18 cellular contexts compared by ENCODE assay signal in genomic region chr1:58921751-58922150, GRCh38.
DNase-seq lines count a peak whose midpoint lies in the region; ATAC-seq and TF ChIP-seq lines count a peak whose summit lies in the region.
"Had no signal": no experiment of that assay in that cellular context is flagged by ENCODE, and none has a peak within 500 bp of the region (broad histone marks: within the 10 kb centered on the region; RNA-seq: fewer than 3 reads in every experiment).

No MANE protein-coding gene starts in this region.

- H3K36me3 ChIP-seq in breast epithelium (no peaks in the 10 kb centered on the region), muscle layer of duodenum (ENCODE audit: control insufficient read depth in 1 of 2, insufficient read depth in 2 of 2, low read length in 2 of 2) (no peaks in the 10 kb centered on the region), upper lobe of left lung (no peaks in the 10 kb centered on the region)
- H3K36me3 ChIP-seq: neutrophil, tibial artery had no signal

- H3K4me1 ChIP-seq in breast epithelium (no peaks in the 10 kb centered on the region), muscle layer of duodenum (ENCODE audit: control insufficient read depth in 1 of 2, insufficient read depth in 2 of 2, low read length in 2 of 2) (peaks cover 0 to 14% of the 10 kb centered on the region in 2 donors), upper lobe of left lung (peaks cover 17 to 27% (median 20%) of the 10 kb centered on the region in 4 donors)

- no peak overlapping the region for H3K4me3 ChIP-seq in breast epithelium
- H3K4me3 ChIP-seq in muscle layer of duodenum (ENCODE audit: low read depth in 1 of 2, low read length in 2 of 2): no peak overlapping the region
- no peak overlapping the region for H3K4me3 ChIP-seq in upper lobe of left lung
- H3K4me3 ChIP-seq: GM23248, mucosa of descending colon, tibial artery had no signal

- intact Hi-C loops in MCF 10A (cut with micrococcal nuclease) (loop anchor here (10.0 kb wide), 1 partner anchor 773 kb away; no protein-coding TSS in a partner anchor), breast epithelium (cut with DNase I; ENCODE audit: low total_unique reads) (no loop called here)

- H3K27ac ChIP-seq in breast epithelium (no peak overlapping the region), muscle layer of duodenum (ENCODE audit: low read length) (peak overlapping the region; percentile 34), upper lobe of left lung (peak overlapping the region; percentile 5 to 76 (median 44))
- H3K27ac ChIP-seq: GM23248, neutrophil had no signal

- BruUV-seq in MCF 10A (replicated peaks; lab: Mats Ljungman, UMichigan): no TSS peak

- WGBS in upper lobe of left lung, 2 donors: 82 to 94% methylated on average over 2 of the region's 2 CpGs

- no peaks in the 10 kb centered on the region for H3K36me3 Mint-ChIP-seq in MCF 10A (ENCODE audit: insufficient read depth, unreplicated experiment)
- no peaks in the 10 kb centered on the region for H3K36me3 Mint-ChIP-seq in central memory CD8-positive, alpha-beta T cell (ENCODE audit: insufficient read depth)
- H3K36me3 Mint-ChIP-seq: stimulated activated memory B cell treated with anti-CD40 and anti-IgM and Interleukin-4, amounts not matched to agents 10 μg/mL and 1 μg/mL and 100 μg/mL, for 72 hours had no signal

- CTCF ChIA-PET in MCF 10A (lab: Yijun Ruan, JAX): interaction anchor here (0.9 to 1.7 kb wide), 4 partner anchors 12 to 838 kb away, joined by 3 to 7 read pairs (median 4); no protein-coding TSS in a partner anchor

- TF ChIP-seq CTCF in MCF 10A (IDR thresholded peaks at IDR 0.05; ENCODE audit: unreplicated experiment): no peak
- no peak for TF ChIP-seq CTCF in breast epithelium (IDR thresholded peaks at IDR 0.05)
- no peak for TF ChIP-seq CTCF in upper lobe of left lung (IDR thresholded peaks at IDR 0.05)

- ATAC-seq in central memory CD8-positive, alpha-beta T cell (replicated peaks; ENCODE audit: extremely low read depth, poor library complexity, severe bottlenecking): no peak
- ATAC-seq in upper lobe of left lung (ENCODE audit: low FRiP score in 2 of 2) (no peak), GM21515 (IDR thresholded peaks at IDR 0.05; ENCODE audit: unreplicated experiment) (no peak)

- DNase-seq in MCF 10A (ENCODE audit: unreplicated experiment) (no peak), breast epithelium (ENCODE audit: low spot score in 2 of 2) (no peak), upper lobe of left lung (no peak), glomerular visceral epithelial cell (ENCODE audit: extremely low spot score) (no peak)
- DNase-seq in central memory CD8-positive, alpha-beta T cell (ENCODE audit: low spot score in 2 of 2): no peak
- no peak for DNase-seq in activated CD4-positive, alpha-beta T cell treated with anti-CD3 and anti-CD28 coated beads, Interleukin-2, amount 50 U/mL, for 1 hour
- DNase-seq: DND-41; effector CD8-positive, alpha-beta T cell; GM23248; NCI-H1436 treated with DMSO at 0.1 percent for 48 hours; NCI-H2171; SHP77 had no signal

- H3K4me3 Mint-ChIP-seq in MCF 10A (ENCODE audit: unreplicated experiment): no peak overlapping the region
- no peak overlapping the region for H3K4me3 Mint-ChIP-seq in central memory CD8-positive, alpha-beta T cell
- H3K4me3 Mint-ChIP-seq: stimulated activated memory B cell treated with anti-CD40 and anti-IgM and Interleukin-4, amounts not matched to agents 10 μg/mL and 1 μg/mL and 100 μg/mL, for 72 hours had no signal

- no peaks in the 10 kb centered on the region for H3K27me3 Mint-ChIP-seq in MCF 10A (ENCODE audit: insufficient read depth, unreplicated experiment)
- no peaks in the 10 kb centered on the region for H3K27me3 Mint-ChIP-seq in central memory CD8-positive, alpha-beta T cell
- H3K27me3 Mint-ChIP-seq: stimulated activated memory B cell treated with anti-CD40 and anti-IgM and Interleukin-4, amounts not matched to agents 10 μg/mL and 1 μg/mL and 100 μg/mL, for 72 hours had no signal

- no peak for TF ChIP-seq EP300 in upper lobe of left lung (IDR thresholded peaks at IDR 0.05)

- POLR2A ChIA-PET in MCF 10A (lab: Yijun Ruan, JAX): interaction anchor here (0.6 to 3.3 kb wide), 17 partner anchors 10 to 753 kb away, joined by 3 to 38 read pairs (median 5); partner anchors contain the start of gene JUN

- no peaks in the 10 kb centered on the region for H3K9me3 ChIP-seq in breast epithelium
- H3K9me3 ChIP-seq in muscle layer of duodenum (ENCODE audit: control insufficient read depth in 1 of 2, low read length in 2 of 2): no peaks in the 10 kb centered on the region
- no peaks in the 10 kb centered on the region for H3K9me3 ChIP-seq in upper lobe of left lung
- H3K9me3 ChIP-seq: mucosa of descending colon, neutrophil, tibial artery had no signal

- peak overlapping the region; percentile 87 for H3K27ac Mint-ChIP-seq in MCF 10A (ENCODE audit: low read depth, unreplicated experiment)
- H3K27ac Mint-ChIP-seq in central memory CD8-positive, alpha-beta T cell (ENCODE audit: low read depth): peak overlapping the region; percentile 72

- peaks cover 49% of the 10 kb centered on the region for H3K4me1 Mint-ChIP-seq in MCF 10A (ENCODE audit: insufficient read depth, unreplicated experiment)
- H3K4me1 Mint-ChIP-seq in central memory CD8-positive, alpha-beta T cell: peaks cover 19% of the 10 kb centered on the region

- no peaks in the 10 kb centered on the region for H3K9me3 Mint-ChIP-seq in MCF 10A (ENCODE audit: unreplicated experiment)
- H3K9me3 Mint-ChIP-seq in central memory CD8-positive, alpha-beta T cell: no peaks in the 10 kb centered on the region
- H3K9me3 Mint-ChIP-seq: stimulated activated memory B cell treated with anti-CD40 and anti-IgM and Interleukin-4, amounts not matched to agents 10 μg/mL and 1 μg/mL and 100 μg/mL, for 72 hours had no signal

- TF ChIP-seq POLR2A in breast epithelium (IDR thresholded peaks at IDR 0.05): no peak
- TF ChIP-seq POLR2A in upper lobe of left lung (IDR thresholded peaks at IDR 0.05): no peak

- no peaks in the 10 kb centered on the region for H3K27me3 ChIP-seq in breast epithelium
- H3K27me3 ChIP-seq in muscle layer of duodenum (ENCODE audit: low read depth, low read length): no peaks in the 10 kb centered on the region
- H3K27me3 ChIP-seq in upper lobe of left lung: no peaks in the 10 kb centered on the region
- H3K27me3 ChIP-seq: tibial artery had no signal

Comparison
In these comparisons a context has a peak if more than half of its experiments do, and no peak if none do; other contexts are left out.
1. H3K27ac ChIP-seq: peak in muscle layer of duodenum (single experiment) and upper lobe of left lung (4 of 4); none in breast epithelium (0 of 2).